15 cellular contexts compared by ENCODE assay signal in genomic region chr7:14419554-14419953, GRCh38.
"Had no signal": no experiment of that assay in that cellular context is flagged by ENCODE, and none has a peak within 500 bp of the region (broad histone marks: within the 10 kb centered on the region; RNA-seq: fewer than 3 reads in every experiment).

No MANE protein-coding gene starts in this region.

- ATAC-seq: lower lobe of right lung; mucosa of descending colon; naive thymus-derived CD8-positive, alpha-beta T cell had no signal

- H3K27ac ChIP-seq: breast epithelium, lower lobe of right lung, pancreas, skin epidermis, thyroid gland had no signal

- H3K4me3 ChIP-seq: breast epithelium, lower lobe of right lung, mucosa of descending colon, pancreas, skin epidermis, thyroid gland had no signal

- H3K36me3 ChIP-seq: breast epithelium, lower lobe of right lung, pancreas, thyroid gland had no signal

- H3K4me1 Mint-ChIP-seq: naive thymus-derived CD8-positive, alpha-beta T cell had no signal

- H3K27ac Mint-ChIP-seq: activated CD4-positive, alpha-beta memory T cell treated with anti-CD3 and anti-CD28 coated beads for 36 hours; activated naive CD8-positive, alpha-beta T cell; naive thymus-derived CD8-positive, alpha-beta T cell; T-helper 2 cell treated with Interferon-gamma antibody and Interleukin-4, amounts not matched to agents 5 μg/mL and 100 μg/mL, for 36 hours had no signal

- H3K9me3 ChIP-seq: breast epithelium, lower lobe of right lung, mucosa of descending colon, pancreas, thyroid gland had no signal

- DNase-seq: activated CD4-positive, alpha-beta memory T cell treated with anti-CD3 and anti-CD28 coated beads for 36 hours; activated CD4-positive, alpha-beta T cell treated with anti-CD3 and anti-CD28 coated beads for 1 hour; activated gamma-delta T cell; activated T-cell treated with anti-CD3 and anti-CD28 coated beads, Interleukin-2, amount 50 U/mL, for 48 hours; kidney glomerular epithelial cell; lower lobe of right lung; mucosa of descending colon; naive thymus-derived CD8-positive, alpha-beta T cell; pancreas; retina; thyroid gland had no signal

- H3K4me1 ChIP-seq: breast epithelium, lower lobe of right lung, thyroid gland had no signal

- H3K36me3 Mint-ChIP-seq: activated CD4-positive, alpha-beta memory T cell treated with anti-CD3 and anti-CD28 coated beads for 36 hours; activated naive CD8-positive, alpha-beta T cell; naive thymus-derived CD8-positive, alpha-beta T cell had no signal

- H3K4me3 Mint-ChIP-seq: activated CD4-positive, alpha-beta memory T cell treated with anti-CD3 and anti-CD28 coated beads for 36 hours; activated naive CD8-positive, alpha-beta T cell; naive thymus-derived CD8-positive, alpha-beta T cell; T-helper 2 cell treated with Interferon-gamma antibody and Interleukin-4, amounts not matched to agents 5 μg/mL and 100 μg/mL, for 36 hours had no signal

- H3K9me3 Mint-ChIP-seq: activated CD4-positive, alpha-beta memory T cell treated with anti-CD3 and anti-CD28 coated beads for 36 hours had no signal

- H3K27me3 ChIP-seq: breast epithelium, pancreas, thyroid gland had no signal

- H3K27me3 Mint-ChIP-seq: activated CD4-positive, alpha-beta memory T cell treated with anti-CD3 and anti-CD28 coated beads for 36 hours; activated naive CD8-positive, alpha-beta T cell; naive thymus-derived CD8-positive, alpha-beta T cell had no signal
